Comparison of ENCODE assay signal across 8 cellular contexts in genomic region chr1:44819594-44820327, GRCh38. TPM values are rescaled to one million over a fixed set of nuclear protein-coding genes. Genes with fewer than 3 reads are reported as not detected.
A peak's percentile ranks its signal among the peaks of the same experiment; 100 is the strongest.
DNase-seq lines count a peak whose midpoint lies in the region; FAIRE-seq lines count a peak whose summit lies in the region.

No MANE protein-coding gene starts in this region.

- H3K36me3 ChIP-seq in GM23248 (ENCODE audit: low read depth): peaks cover 6% of the 10 kb centered on the region; the same call in 1 of the 2 replicates
- H3K36me3 ChIP-seq in iPS-18a (ENCODE audit: control insufficient read depth, low read depth, low read length): no peaks in the 10 kb centered on the region
- peaks cover 0 to 2% (median 2%) of the 10 kb centered on the region in 3 donors for H3K36me3 ChIP-seq in skeletal muscle tissue (ENCODE audit: control insufficient read depth in 3 of 3, insufficient read depth in 3 of 3, low read length in 3 of 3)

- peak; percentile 95 for FAIRE-seq in TTC549 (lab: Jason Lieb, UNC)

- in situ Hi-C loops in GM23248 (cut with MboI): no loop called here

- H3K27ac ChIP-seq in GM23248: peak overlapping the region; percentile 89
- peak overlapping the region; percentile 100 for H3K27ac ChIP-seq in iPS-18a (ENCODE audit: low read length)
- peak overlapping the region; percentile 89 for H3K27ac ChIP-seq in skeletal muscle tissue (ENCODE audit: low read depth, low read length)

- H3K27me3 ChIP-seq in GM23248 (replicated peaks; ENCODE audit: insufficient read depth): no peaks in the 10 kb centered on the region
- H3K27me3 ChIP-seq in iPS-18a (ENCODE audit: control insufficient read depth, insufficient read depth, low read length): no peaks in the 10 kb centered on the region
- H3K27me3 ChIP-seq in skeletal muscle tissue (ENCODE audit: control insufficient read depth in 3 of 3, insufficient read depth in 3 of 3, low read length in 3 of 3): no peaks in the 10 kb centered on the region

- peak overlapping the region; percentile 93 for H2AFZ ChIP-seq in GM23248

- H3K79me2 ChIP-seq in GM23248 (ENCODE audit: insufficient read depth): no peaks in the 10 kb centered on the region

- 0 to 2% methylated on average over 34 of the region's 34 CpGs for WGBS in GM23248 (ENCODE audit: low coverage in 1 of 2, low lambda C conversion rate in 2 of 2, missing lambda C conversion rate in 2 of 2), 2 experiments

- peak overlapping the region; percentile 86 for H3K9ac ChIP-seq in GM23248
- peak overlapping the region; percentile 97 for H3K9ac ChIP-seq in iPS-18a (ENCODE audit: low read length)
- H3K9ac ChIP-seq in skeletal muscle tissue (ENCODE audit: low read depth in 1 of 3, low read length in 3 of 3): peak overlapping the region; percentile 74 to 100 (median 87)

- H3F3A ChIP-seq in GM23248 (ENCODE audit: insufficient read depth): peaks cover 47% of the 10 kb centered on the region

- DNase-seq in ELR (ENCODE audit: low read depth): peak; percentile 99
- peak; percentile 93 for DNase-seq in GM23248
- DNase-seq in Kasumi-1 (lab: John Stamatoyannopoulos, UW): peak; percentile 89 to 91
- peak; percentile 79 for DNase-seq in brain pericyte (ENCODE audit: low read depth, low spot score)
- no peak for DNase-seq in NCI-H1417 treated with DMSO at 0.1 percent for 48 hours (lab: John Stamatoyannopoulos, UW)

- H3K4me1 ChIP-seq in GM23248 (ENCODE audit: insufficient read depth) (peaks cover 25% of the 10 kb centered on the region), iPS-18a (ENCODE audit: control insufficient read depth, low read depth, low read length) (peaks cover 6% of the 10 kb centered on the region), skeletal muscle tissue (ENCODE audit: control insufficient read depth in 3 of 3, insufficient read depth in 3 of 3, low read length in 3 of 3) (peaks cover 7 to 15% (median 13%) of the 10 kb centered on the region in 3 donors)

- no peaks in the 10 kb centered on the region for H3K9me2 ChIP-seq in GM23248 (ENCODE audit: insufficient read depth)

- H3K4me3 ChIP-seq in GM23248: peak overlapping the region; percentile 73
- H3K4me3 ChIP-seq in iPS-18a (ENCODE audit: low read length): peak overlapping the region; percentile 60
- H3K4me3 ChIP-seq in skeletal muscle tissue (ENCODE audit: low read length in 3 of 3): peak overlapping the region; percentile 67 to 90 (median 73)

- H4K20me1 ChIP-seq in GM23248 (ENCODE audit: insufficient read depth): no peaks in the 10 kb centered on the region

- H3K9me3 ChIP-seq in GM23248 (ENCODE audit: low read depth) (no peaks in the 10 kb centered on the region), iPS-18a (ENCODE audit: control insufficient read depth, low read depth, low read length) (no peaks in the 10 kb centered on the region), skeletal muscle tissue (ENCODE audit: control insufficient read depth in 3 of 3, low read length in 3 of 3) (no peaks in the 10 kb centered on the region)

- H3K4me2 ChIP-seq in GM23248 (ENCODE audit: unreplicated experiment): peak overlapping the region; percentile 79

RNA-seq across cellular contexts. Expression of gene BTBD19, which starts 11.4 kb away (rescaled TPM):
- 8.0 and 12.0 TPM in 2 replicates for total RNA-seq in GM23248 (2014; rRNA removed; shearing (Covaris generic))
- polyA plus RNA-seq in GM23248 (2016; fragmentation: Nextera tagmentation; extraction: Ambion mirVana): 9.4 and 12.1 TPM in 2 replicates
- total RNA-seq in skeletal muscle tissue: 5.7 TPM

RNA-seq across cellular contexts. Expression of gene DYNLT4, which starts 12.6 kb away (rescaled TPM):
- total RNA-seq in GM23248 (2014; rRNA removed; shearing (Covaris generic)): not detected in 2 replicates
- polyA plus RNA-seq in GM23248 (2016; fragmentation: Nextera tagmentation; extraction: Ambion mirVana): 0.52 and 0.59 TPM in 2 replicates
- not detected for total RNA-seq in skeletal muscle tissue

RNA-seq across cellular contexts. Expression of gene PLK3, which starts 19.6 kb away (rescaled TPM):
- total RNA-seq in GM23248 (2014; rRNA removed; shearing (Covaris generic)): 28.5 and 30.7 TPM in 2 replicates
- polyA plus RNA-seq in GM23248 (2016; fragmentation: Nextera tagmentation; extraction: Ambion mirVana): 29.8 and 30.2 TPM in 2 replicates
- total RNA-seq in skeletal muscle tissue: 6.8 TPM

RNA-seq across cellular contexts. Expression of gene PTCH2, which starts 23.3 kb away (rescaled TPM):
- total RNA-seq in GM23248 (2014; rRNA removed; shearing (Covaris generic)): 0.11 and 0.13 TPM in 2 replicates
- polyA plus RNA-seq in GM23248 (2016; fragmentation: Nextera tagmentation; extraction: Ambion mirVana): 0.05 and 0.11 TPM in 2 replicates
- total RNA-seq in skeletal muscle tissue: 1.6 TPM

RNA-seq across cellular contexts. Expression of gene BEST4, which starts 31.8 kb away (rescaled TPM):
- 0.32 and 0.76 TPM in 2 replicates for total RNA-seq in GM23248 (2014; rRNA removed; shearing (Covaris generic))
- 0.30 and 0.31 TPM in 2 replicates for polyA plus RNA-seq in GM23248 (2016; fragmentation: Nextera tagmentation; extraction: Ambion mirVana)
- not detected for total RNA-seq in skeletal muscle tissue
